23 cellular contexts compared by ENCODE assay signal in genomic region chr1:188433428-188433827, GRCh38.
DNase-seq lines count a peak whose midpoint lies in the region; ATAC-seq and TF ChIP-seq lines count a peak whose summit lies in the region.
"Had no signal": no experiment of that assay in that cellular context is flagged by ENCODE, and none has a peak within 500 bp of the region (broad histone marks: within the 10 kb centered on the region; RNA-seq: fewer than 3 reads in every experiment).

No MANE protein-coding gene starts in this region.

- H3K4me1 ChIP-seq in mammary epithelial cell (ENCODE audit: insufficient read depth, low read length) (no peaks in the 10 kb centered on the region), tibial artery (no peaks in the 10 kb centered on the region)
- H3K4me1 ChIP-seq: body of pancreas, colonic mucosa, gastrocnemius medialis, testis had no signal

- H3K79me2 ChIP-seq in mammary epithelial cell (ENCODE audit: insufficient read depth, low read length): no peaks in the 10 kb centered on the region

- dilution Hi-C loops in mammary epithelial cell (cut with HindIII; ENCODE audit: low sequenced_read_pairs): no loop called here

- no peaks in the 10 kb centered on the region for H3K27me3 ChIP-seq in mammary epithelial cell (ENCODE audit: insufficient read depth, low read length)
- no peaks in the 10 kb centered on the region for H3K27me3 ChIP-seq in kidney epithelial cell (ENCODE audit: control insufficient read depth, insufficient read depth, low read length)
- H3K27me3 ChIP-seq in tibial artery: no peaks in the 10 kb centered on the region
- H3K27me3 ChIP-seq: body of pancreas, colonic mucosa, gastrocnemius medialis, testis had no signal

- intact Hi-C loops in mammary epithelial cell (cut with micrococcal nuclease): no loop called here
- intact Hi-C loops in tibial artery (cut with DNase I; ENCODE audit: low total_unique reads): no loop called here

- no peaks in the 10 kb centered on the region for H4K20me1 ChIP-seq in mammary epithelial cell (ENCODE audit: insufficient read depth, low read length)

- no peak overlapping the region for H2AFZ ChIP-seq in mammary epithelial cell (ENCODE audit: low read depth, low read length)

- H3K4me3 ChIP-seq in mammary epithelial cell (replicated peaks in 1 of 3; ENCODE audit: insufficient read depth in 1 of 3, low read depth in 2 of 3, low read length in 3 of 3): no peak overlapping the region
- no peak overlapping the region for H3K4me3 ChIP-seq in kidney epithelial cell (ENCODE audit: low read depth, low read length)
- no peak overlapping the region for H3K4me3 ChIP-seq in tibial artery
- H3K4me3 ChIP-seq: body of pancreas, colonic mucosa, gastrocnemius medialis, testis had no signal

- H3K36me3 ChIP-seq in mammary epithelial cell (ENCODE audit: insufficient read depth, low read length) (no peaks in the 10 kb centered on the region), kidney epithelial cell (ENCODE audit: control insufficient read depth, insufficient read depth, low read length) (no peaks in the 10 kb centered on the region), tibial artery (no peaks in the 10 kb centered on the region)
- H3K36me3 ChIP-seq: colonic mucosa, gastrocnemius medialis had no signal

- CTCF ChIA-PET in mammary epithelial cell (lab: Charles Lee; ENCODE audit: low non-redundant PET): no interaction called here

- DNase-seq in EL: peak; percentile 63
- peak; percentile 42 for DNase-seq in NCI-H345 (lab: John Stamatoyannopoulos, UW)
- DNase-seq in mammary epithelial cell: peak; percentile 12
- peak; percentile 4 for DNase-seq in kidney epithelial cell (ENCODE audit: low read depth)
- DNase-seq in NCI-H82 (lab: John Stamatoyannopoulos, UW): no peak
- no peak for DNase-seq in tibial artery
- DNase-seq: activated CD4-positive, alpha-beta T cell treated with anti-CD3 and anti-CD28 coated beads for 48 hours; body of pancreas; CD8-positive, alpha-beta T cell; colonic mucosa; DMS53; gastrocnemius medialis; Kasumi-1; NCI-H1105 treated with DMSO at 0.1 percent for 48 hours; NCI-H2081; NCI-H524; posterior cingulate gyrus; Right ventricle myocardium superior; testis had no signal

- 33% methylated on average over 2 of the region's 2 CpGs for WGBS in mammary epithelial cell (ENCODE audit: low coverage, missing lambda C conversion rate)

- H3K27ac ChIP-seq in mammary epithelial cell (ENCODE audit: insufficient read depth, low read depth, low read length): no peak overlapping the region
- no peak overlapping the region for H3K27ac ChIP-seq in tibial artery
- H3K27ac ChIP-seq: body of pancreas, colonic mucosa, gastrocnemius medialis, testis had no signal

- no peak overlapping the region for H3K9ac ChIP-seq in mammary epithelial cell (ENCODE audit: insufficient read depth, low read length)

- ATAC-seq in HG02571 (IDR thresholded peaks at IDR 0.05; ENCODE audit: unreplicated experiment) (no peak), HG02970 (IDR thresholded peaks at IDR 0.05; ENCODE audit: low FRiP score, unreplicated experiment) (no peak)
- ATAC-seq: activated naive CD4-positive, alpha-beta T cell treated with anti-CD3 and anti-CD28 coated beads, Interleukin-2, amount 50 U/mL, for 72 hours; body of pancreas; CD8-positive, alpha-beta T cell; gastrocnemius medialis; stimulated activated effector memory CD8-positive, alpha-beta T cell treated with anti-CD3 and anti-CD28 coated beads, Interleukin-12 subunit alpha, Interleukin-12 subunit beta, amount 100 ng/mL, for 72 hours had no signal

- BruUV-seq in mammary epithelial cell (replicated peaks; lab: Mats Ljungman, UMichigan): no TSS peak

- in situ Hi-C loops in mammary epithelial cell (cut with MboI; ENCODE audit: low sequenced_read_pairs in 2 of 2): no loop called here

- no peaks in the 10 kb centered on the region for H3K9me3 ChIP-seq in mammary epithelial cell (replicated peaks; ENCODE audit: insufficient read depth, low read length)
- no peaks in the 10 kb centered on the region for H3K9me3 ChIP-seq in tibial artery
- H3K9me3 ChIP-seq: body of pancreas, colonic mucosa, gastrocnemius medialis, testis had no signal

- H3K4me2 ChIP-seq in mammary epithelial cell (ENCODE audit: insufficient read depth, low read depth, low read length): no peak overlapping the region

- no peak for TF ChIP-seq CTCF in mammary epithelial cell (conservative IDR thresholded peaks at IDR 0.05 in 1 of 2, IDR thresholded peaks at IDR 0.05 in 1 of 2; ENCODE audit: extremely low read depth in 1 of 2, insufficient read depth in 1 of 2, low read depth in 1 of 2, low read length in 2 of 2)
- no peak for TF ChIP-seq CTCF in kidney epithelial cell (IDR thresholded peaks at IDR 0.05; ENCODE audit: insufficient read depth, low read length, poor library complexity, severe bottlenecking)
- no peak for TF ChIP-seq CTCF in tibial artery (IDR thresholded peaks at IDR 0.05)

Comparison
In these comparisons a context has a peak if more than half of its experiments do, and no peak if none do; other contexts are left out.
1. DNase-seq: peak in EL (single experiment), NCI-H345 (single experiment), mammary epithelial cell (single experiment) and kidney epithelial cell (single experiment); none in NCI-H82 (single experiment) and tibial artery (0 of 2).